ENCODE assay signal across 20 cellular contexts in the genomic region with DNA sequence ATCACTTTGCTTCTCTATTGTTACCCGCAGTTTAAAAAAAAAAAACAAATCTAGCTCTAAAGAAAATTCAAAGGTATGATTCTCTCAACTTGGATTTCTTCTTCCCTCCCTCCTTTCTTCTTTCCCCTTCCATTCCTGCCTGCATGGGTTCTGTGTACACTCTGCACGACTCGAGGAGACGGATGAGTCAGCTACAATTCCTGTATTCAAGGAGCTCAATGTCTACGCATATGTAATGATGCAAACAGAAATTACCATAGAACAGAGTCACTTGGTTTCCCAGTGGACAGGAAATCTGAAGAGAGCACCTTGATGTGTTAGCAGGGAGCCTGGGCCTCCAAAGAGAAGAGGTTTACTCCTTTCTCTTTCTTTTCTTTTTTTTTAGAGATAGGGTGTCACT.
DNase-seq lines count a peak whose midpoint lies in the region; ATAC-seq and TF ChIP-seq lines count a peak whose summit lies in the region.
"Had no signal": no experiment of that assay in that cellular context is flagged by ENCODE, and none has a peak within 500 bp of the region (broad histone marks: within the 10 kb centered on the region; RNA-seq: fewer than 3 reads in every experiment).

No MANE protein-coding gene starts in this region.

- peaks cover 15% of the 10 kb centered on the region for H3K4me1 Mint-ChIP-seq in chondrocyte (ENCODE audit: low read depth)
- H3K4me1 Mint-ChIP-seq in mesothelial cell of epicardium = no peaks in the 10 kb centered on the region
- H3K4me1 Mint-ChIP-seq: stimulated activated naive B cell treated with anti-CD40 and anti-IgM and Interleukin-4, amounts not matched to agents 10 μg/mL and 1 μg/mL and 100 μg/mL, for 72 hours had no signal

- TF ChIP-seq CTCF in chondrocyte (IDR thresholded peaks at IDR 0.05) = no peak
- no peak for TF ChIP-seq CTCF in mesothelial cell of epicardium (IDR thresholded peaks at IDR 0.05; ENCODE audit: unreplicated experiment)

- no peak for ATAC-seq in HG03175 (IDR thresholded peaks at IDR 0.05; ENCODE audit: unreplicated experiment)
- ATAC-seq: effector memory CD8-positive, alpha-beta T cell; K562; natural killer cell; stimulated activated naive B cell treated with anti-CD40 and anti-IgM and Interleukin-4, amounts not matched to agents 10 μg/mL and 1 μg/mL and 100 μg/mL, for 72 hours; T-helper 17 cell had no signal

- H3K36me3 Mint-ChIP-seq in chondrocyte (ENCODE audit: low read depth) (peaks cover 17% of the 10 kb centered on the region), mesothelial cell of epicardium (peaks cover 37% of the 10 kb centered on the region)
- H3K36me3 Mint-ChIP-seq: natural killer cell had no signal

- peak overlapping the region; percentile 62 for H3K27ac Mint-ChIP-seq in chondrocyte (ENCODE audit: unreplicated experiment)
- peak overlapping the region; percentile 3 for H3K27ac Mint-ChIP-seq in mesothelial cell of epicardium
- H3K27ac Mint-ChIP-seq: effector memory CD8-positive, alpha-beta T cell; natural killer cell; stimulated activated naive B cell treated with anti-CD40 and anti-IgM and Interleukin-4, amounts not matched to agents 10 μg/mL and 1 μg/mL and 100 μg/mL, for 72 hours; T-helper 17 cell had no signal

- DNase-seq in Daoy (ENCODE audit: low read depth) (peak; percentile 39), NCI-H226 (peak; percentile 8), chondrocyte (ENCODE audit: low spot score) (no peak), mesothelial cell of epicardium (ENCODE audit: low spot score in 2 of 2, unreplicated experiment in 2 of 2) (no peak), SK-N-DZ (ENCODE audit: low spot score) (no peak), NCI-H1694 treated with DMSO at 0.1 percent for 48 hours (lab: John Stamatoyannopoulos, UW) (no peak)
- DNase-seq in activated naive CD4-positive, alpha-beta T cell treated with Interleukin-2 at 50 U/mL for 16 hours = no peak
- DNase-seq: activated CD4-positive, alpha-beta T cell treated with anti-CD3 and anti-CD28 coated beads for 4 hours; effector memory CD8-positive, alpha-beta T cell; GF-D8; left ventricle myocardium inferior; natural killer cell; NCI-H1417; NCI-H510A; PC-9; sigmoid colon; stimulated activated naive B cell treated with anti-CD40 and anti-IgM and Interleukin-4, amounts not matched to agents 10 μg/mL and 1 μg/mL and 100 μg/mL, for 72 hours; T-helper 17 cell had no signal

- H3K27me3 Mint-ChIP-seq in chondrocyte (ENCODE audit: low read depth) (no peaks in the 10 kb centered on the region), mesothelial cell of epicardium (ENCODE audit: low read depth) (no peaks in the 10 kb centered on the region)
- H3K27me3 Mint-ChIP-seq: effector memory CD8-positive, alpha-beta T cell; stimulated activated naive B cell treated with anti-CD40 and anti-IgM and Interleukin-4, amounts not matched to agents 10 μg/mL and 1 μg/mL and 100 μg/mL, for 72 hours; T-helper 17 cell had no signal

- H3K4me3 Mint-ChIP-seq in chondrocyte (ENCODE audit: unreplicated experiment) (no peak overlapping the region), mesothelial cell of epicardium (no peak overlapping the region)
- H3K4me3 Mint-ChIP-seq: effector memory CD8-positive, alpha-beta T cell; natural killer cell; stimulated activated naive B cell treated with anti-CD40 and anti-IgM and Interleukin-4, amounts not matched to agents 10 μg/mL and 1 μg/mL and 100 μg/mL, for 72 hours; T-helper 17 cell had no signal

- H3K9me3 Mint-ChIP-seq in chondrocyte (ENCODE audit: low read depth) (no peaks in the 10 kb centered on the region), mesothelial cell of epicardium (no peaks in the 10 kb centered on the region)
- H3K9me3 Mint-ChIP-seq: effector memory CD8-positive, alpha-beta T cell; natural killer cell; stimulated activated naive B cell treated with anti-CD40 and anti-IgM and Interleukin-4, amounts not matched to agents 10 μg/mL and 1 μg/mL and 100 μg/mL, for 72 hours had no signal

Comparison
In these comparisons a context has a peak if more than half of its experiments do, and no peak if none do; other contexts are left out.
1. DNase-seq: peak in Daoy (single experiment) and NCI-H226 (single experiment); none in chondrocyte (single experiment), mesothelial cell of epicardium (0 of 2), SK-N-DZ (single experiment), activated naive CD4-positive, alpha-beta T cell treated with Interleukin-2 at 50 U/mL for 16 hours (single experiment) and NCI-H1694 treated with DMSO at 0.1 percent for 48 hours (single experiment).